In genomic region chr19:4099054-4099764, GRCh38 we compare ENCODE assay signal across 16 cellular contexts. TPM values are rescaled to one million over a fixed set of nuclear protein-coding genes. Genes with fewer than 3 reads are reported as not detected.
"Had no signal": no experiment of that assay in that cellular context is flagged by ENCODE, and none has a peak within 500 bp of the region (broad histone marks: within the 10 kb centered on the region; RNA-seq: fewer than 3 reads in every experiment).

No MANE protein-coding gene starts in this region.

- H3K9me3 Mint-ChIP-seq: activated naive CD8-positive, alpha-beta T cell treated with anti-CD3 and anti-CD28 coated beads, Interleukin-2, amount 10 ng/mL, durations not matched to agents 7 days and 5 days; natural killer cell; stimulated activated memory B cell treated with anti-CD40 and anti-IgM and Interleukin-4, amounts not matched to agents 10 μg/mL and 1 μg/mL and 100 μg/mL, for 72 hours had no signal

- H3K9me3 ChIP-seq: heart left ventricle, neutrophil had no signal

- H3K36me3 Mint-ChIP-seq: natural killer cell had no signal

- H3K27ac Mint-ChIP-seq: activated naive CD8-positive, alpha-beta T cell treated with anti-CD3 and anti-CD28 coated beads, Interleukin-2, amount 10 ng/mL, durations not matched to agents 7 days and 5 days; natural killer cell; stimulated activated memory B cell treated with anti-CD40 and anti-IgM and Interleukin-4, amounts not matched to agents 10 μg/mL and 1 μg/mL and 100 μg/mL, for 72 hours had no signal

- H3K27ac ChIP-seq: brain microvascular endothelial cell, neutrophil, parathyroid adenoma had no signal

- H3K79me2 ChIP-seq: parathyroid adenoma had no signal

- H3K9ac ChIP-seq: parathyroid adenoma had no signal

- H3K27me3 Mint-ChIP-seq: activated naive CD8-positive, alpha-beta T cell treated with anti-CD3 and anti-CD28 coated beads, Interleukin-2, amount 10 ng/mL, durations not matched to agents 7 days and 5 days; stimulated activated memory B cell treated with anti-CD40 and anti-IgM and Interleukin-4, amounts not matched to agents 10 μg/mL and 1 μg/mL and 100 μg/mL, for 72 hours had no signal

- H3K4me3 ChIP-seq: heart left ventricle had no signal

- H3K4me3 Mint-ChIP-seq: activated naive CD8-positive, alpha-beta T cell treated with anti-CD3 and anti-CD28 coated beads, Interleukin-2, amount 10 ng/mL, durations not matched to agents 7 days and 5 days; natural killer cell; stimulated activated memory B cell treated with anti-CD40 and anti-IgM and Interleukin-4, amounts not matched to agents 10 μg/mL and 1 μg/mL and 100 μg/mL, for 72 hours had no signal

- H2AFZ ChIP-seq: parathyroid adenoma had no signal

- H3K27me3 ChIP-seq: brain microvascular endothelial cell, heart left ventricle, neutrophil had no signal

- DNase-seq: activated naive CD4-positive, alpha-beta T cell; activated naive CD8-positive, alpha-beta T cell treated with anti-CD3 and anti-CD28 coated beads, Interleukin-2, amount 10 ng/mL, durations not matched to agents 7 days and 5 days; activated T-cell treated with anti-CD3 and anti-CD28 coated beads for 4 hours; brain microvascular endothelial cell; cortex of kidney; effector memory CD4-positive, alpha-beta T cell; foreskin melanocyte; mesendoderm; natural killer cell; stimulated activated CD4-positive, alpha-beta T cell treated with anti-CD3 and anti-CD28 coated beads, Interleukin-12 subunit alpha, Interleukin-12 subunit beta, amount 100 ng/mL, for 4 hours; T-helper 9 cell had no signal

- H3K4me1 Mint-ChIP-seq: stimulated activated memory B cell treated with anti-CD40 and anti-IgM and Interleukin-4, amounts not matched to agents 10 μg/mL and 1 μg/mL and 100 μg/mL, for 72 hours had no signal

RNA-seq across cellular contexts. Expression of gene CREB3L3, which starts 54.2 kb away (rescaled TPM):
- total RNA-seq: activated naive CD8-positive, alpha-beta T cell treated with anti-CD3 and anti-CD28 coated beads, Interleukin-2, amount 10 ng/mL, durations not matched to agents 7 days and 5 days; heart left ventricle; renal cortical epithelial cell had no signal
- polyA plus RNA-seq: heart left ventricle had no signal
